In genomic region chr16:27245276-27246231, GRCh38 we compare ENCODE assay signal across 8 cellular contexts. TPM values are rescaled to one million over a fixed set of nuclear protein-coding genes. Genes with fewer than 3 reads are reported as not detected.
DNase-seq lines count a peak whose midpoint lies in the region; ATAC-seq and TF ChIP-seq lines count a peak whose summit lies in the region.

No MANE protein-coding gene starts in this region.

- POLR2A ChIA-PET in CD8-positive, alpha-beta T cell (lab: Charles Lee), result interaction anchor here (2.3 kb wide), 1 partner anchor 11 kb away, joined by 6 read pairs; no protein-coding TSS in a partner anchor

- no peak overlapping the region for H3K4me3 Mint-ChIP-seq in CD8-positive, alpha-beta T cell

- no peak for DNase-seq in CD8-positive, alpha-beta T cell
- DNase-seq in activated CD4-positive, alpha-beta T cell treated with anti-CD3 and anti-CD28 coated beads, Interleukin-2, amount 50 U/mL, for 48 hours, result peak; percentile 66 to 75
- DNase-seq in fibroblast of mammary gland (ENCODE audit: low read depth), result peak; percentile 98
- peak; percentile 63 to 82 for DNase-seq in psoas muscle
- no peak for DNase-seq in 8988T
- no peak for DNase-seq in GM10266 (ENCODE audit: extremely low spot score)

- ATAC-seq in CD8-positive, alpha-beta T cell, result peak; percentile 23
- peak; percentile 75 to 87 (median 82) for ATAC-seq in psoas muscle
- ATAC-seq in GM18498 (IDR thresholded peaks at IDR 0.05; ENCODE audit: unreplicated experiment), result no peak
- no peak for ATAC-seq in GM21381 (IDR thresholded peaks at IDR 0.05; ENCODE audit: unreplicated experiment)

- H3K27me3 ChIP-seq in CD8-positive, alpha-beta T cell (ENCODE audit: insufficient read depth, low read length), result no peaks in the 10 kb centered on the region
- H3K27me3 ChIP-seq in psoas muscle (ENCODE audit: insufficient read depth in 3 of 3, low read length in 2 of 3), result no peaks in the 10 kb centered on the region

- no peak overlapping the region for H3K4me3 ChIP-seq in CD8-positive, alpha-beta T cell (ENCODE audit: low read depth, low read length)
- H3K4me3 ChIP-seq in fibroblast of mammary gland (ENCODE audit: control insufficient read depth, low read depth, low read length), result no peak overlapping the region
- H3K4me3 ChIP-seq in psoas muscle, result peak overlapping the region; percentile 14

- no peak for TF ChIP-seq CTCF in CD8-positive, alpha-beta T cell (IDR thresholded peaks at IDR 0.05)
- no peak for TF ChIP-seq CTCF in fibroblast of mammary gland (conservative IDR thresholded peaks at IDR 0.05; ENCODE audit: control insufficient read depth, insufficient read depth, low read depth, low read length)
- no peak for TF ChIP-seq CTCF in psoas muscle (IDR thresholded peaks at IDR 0.05)
- TF ChIP-seq CTCF in GM10266 (IDR thresholded peaks at IDR 0.05; ENCODE audit: control insufficient read depth, insufficient read depth, low read depth, missing control alignments), result no peak

- peaks cover 18% of the 10 kb centered on the region for H3K4me1 ChIP-seq in CD8-positive, alpha-beta T cell (ENCODE audit: insufficient read depth, low read length)
- H3K4me1 ChIP-seq in psoas muscle, result peaks cover 37% of the 10 kb centered on the region

- CTCF ChIA-PET in CD8-positive, alpha-beta T cell (lab: Charles Lee), result interaction anchor here (2.1 kb wide), 1 partner anchor 11 kb away, joined by 10 read pairs; no protein-coding TSS in a partner anchor

- no peak overlapping the region for H3K27ac ChIP-seq in CD8-positive, alpha-beta T cell (ENCODE audit: low read depth, low read length)
- H3K27ac ChIP-seq in psoas muscle, result peak overlapping the region; percentile 72

- no peak overlapping the region for H3K27ac Mint-ChIP-seq in CD8-positive, alpha-beta T cell

- no peaks in the 10 kb centered on the region for H3K27me3 Mint-ChIP-seq in CD8-positive, alpha-beta T cell (ENCODE audit: low read depth)

- H3K9me3 ChIP-seq in CD8-positive, alpha-beta T cell (ENCODE audit: low read length), result no peaks in the 10 kb centered on the region
- no peaks in the 10 kb centered on the region for H3K9me3 ChIP-seq in psoas muscle

- no peaks in the 10 kb centered on the region for H3K36me3 ChIP-seq in CD8-positive, alpha-beta T cell (ENCODE audit: insufficient read depth, low read length)
- H3K36me3 ChIP-seq in psoas muscle (ENCODE audit: insufficient read depth in 1 of 2, low read depth in 1 of 2), result no peaks in the 10 kb centered on the region

- peaks cover 38% of the 10 kb centered on the region for H3K36me3 Mint-ChIP-seq in CD8-positive, alpha-beta T cell

- intact Hi-C loops in CD8-positive, alpha-beta T cell (cut with DNase I, micrococcal nuclease), result no loop called here
- intact Hi-C loops in psoas muscle (cut with DNase I), result no loop called here

- WGBS in psoas muscle, 3 donors, result 40 to 55% (median 41%) methylated on average over 20 of the region's 20 CpGs

- no peaks in the 10 kb centered on the region for H3K9me3 Mint-ChIP-seq in CD8-positive, alpha-beta T cell

- peaks cover 53% of the 10 kb centered on the region for H3K4me1 Mint-ChIP-seq in CD8-positive, alpha-beta T cell (ENCODE audit: low read depth)

RNA-seq across cellular contexts. Expression of gene NSMCE1, which starts 23.0 kb away (rescaled TPM):
- 10 to 100 TPM; 29.6 to 30.1 TPM for total RNA-seq in CD8-positive, alpha-beta T cell
- total RNA-seq in psoas muscle, result 10 to 100 TPM; 18.9 to 51.8 (median 28.8) TPM
- 10 to 100 TPM; 26.0 to 31.7 (median 28.4) TPM for polyA plus RNA-seq in psoas muscle

RNA-seq across cellular contexts. Expression of gene KDM8, which starts 42.2 kb away (rescaled TPM):
- total RNA-seq in CD8-positive, alpha-beta T cell, result 10 to 100 TPM; 17.6 to 22.6 TPM
- 1 to 10 TPM; 2.2 to 7.8 (median 4.6) TPM for total RNA-seq in psoas muscle
- polyA plus RNA-seq in psoas muscle, result 1 to 10 TPM; 2.4 to 3.5 (median 3.0) TPM

Comparison
In these comparisons a context has a peak if more than half of its experiments do, and no peak if none do; other contexts are left out.
1. ATAC-seq: peak in CD8-positive, alpha-beta T cell (single experiment) and psoas muscle (4 of 4); none in GM18498 (single experiment) and GM21381 (single experiment).
2. DNase-seq: peak in activated CD4-positive, alpha-beta T cell treated with anti-CD3 and anti-CD28 coated beads, Interleukin-2, amount 50 U/mL, for 48 hours (2 of 2), fibroblast of mammary gland (single experiment) and psoas muscle (2 of 2); none in CD8-positive, alpha-beta T cell (0 of 7), 8988T (single experiment) and GM10266 (single experiment).